18 cellular contexts compared by ENCODE assay signal in genomic region chr17:81337449-81337848, GRCh38. TPM values are rescaled to one million over a fixed set of nuclear protein-coding genes. Genes with fewer than 3 reads are reported as not detected.
A peak's percentile ranks its signal among the peaks of the same experiment; 100 is the strongest.
DNase-seq lines count a peak whose midpoint lies in the region; TF ChIP-seq lines count a peak whose summit lies in the region.
"Had no signal": no experiment of that assay in that cellular context is flagged by ENCODE, and none has a peak within 500 bp of the region (broad histone marks: within the 10 kb centered on the region; RNA-seq: fewer than 3 reads in every experiment).

No MANE protein-coding gene starts in this region.

- H3K4me1 ChIP-seq in SK-N-SH (ENCODE audit: control insufficient read depth in 1 of 2, insufficient read depth in 2 of 2, low read depth in 1 of 2, low read length in 1 of 2) (peaks cover 5 to 91% of the 10 kb centered on the region in 2 experiments), liver (ENCODE audit: control insufficient read depth in 4 of 4, insufficient read depth in 4 of 4, low read length in 3 of 4) (peaks cover 24 to 51% (median 44%) of the 10 kb centered on the region in 4 donors), subcutaneous abdominal adipose tissue (ENCODE audit: control insufficient read depth in 5 of 5, insufficient read depth in 5 of 5, low read length in 5 of 5) (peaks cover 23 to 85% (median 78%) of the 10 kb centered on the region in 5 donors)

- no peak for TF ChIP-seq CTCF in SK-N-SH (IDR thresholded peaks at IDR 0.05)
- no peak for TF ChIP-seq CTCF in liver (IDR thresholded peaks at IDR 0.05; ENCODE audit: low read depth, low read length, missing input control)

- H2AFZ ChIP-seq in SK-N-SH (ENCODE audit: low read depth), result no peak overlapping the region

- peak overlapping the region in 1 of 2 experiments; percentile 97; a peak in 2 of 4 replicates for H3K27ac ChIP-seq in SK-N-SH (ENCODE audit: low read depth in 2 of 2, low read length in 1 of 2)
- H3K27ac ChIP-seq in liver (ENCODE audit: low read depth in 1 of 2, low read length in 2 of 2), result no peak overlapping the region
- H3K27ac ChIP-seq in subcutaneous abdominal adipose tissue (ENCODE audit: low read depth, low read length), result peak overlapping the region; percentile 41

- H3K9ac ChIP-seq in SK-N-SH, result no peak overlapping the region
- H3K9ac ChIP-seq in liver (ENCODE audit: low read depth in 1 of 2, low read length in 2 of 2), result no peak overlapping the region
- H3K9ac ChIP-seq in subcutaneous abdominal adipose tissue (ENCODE audit: low read length in 5 of 5), result no peak overlapping the region

- H3K79me2 ChIP-seq in SK-N-SH (ENCODE audit: insufficient read depth), result peaks cover 42% of the 10 kb centered on the region

- CTCF ChIA-PET in SK-N-SH (lab: Yijun Ruan, JAX), result interaction anchor here (0.6 to 2.7 kb wide), 12 partner anchors 14 to 146 kb away, joined by 3 to 15 read pairs (median 5); partner anchors contain the start of gene SLC38A10

- no peak overlapping the region for H3K4me2 ChIP-seq in SK-N-SH

- no peaks in the 10 kb centered on the region for H3K9me2 ChIP-seq in SK-N-SH

- no peak overlapping the region for H3K4me3 ChIP-seq in SK-N-SH (ENCODE audit: low read depth in 2 of 2, low read length in 1 of 2)
- no peak overlapping the region for H3K4me3 ChIP-seq in liver (ENCODE audit: low read depth in 1 of 3, low read length in 3 of 3)
- H3K4me3 ChIP-seq in subcutaneous abdominal adipose tissue (ENCODE audit: low read depth in 1 of 5, low read length in 5 of 5), result no peak overlapping the region
- H3K4me3 ChIP-seq: HAP-1 had no signal

- H3K9me3 ChIP-seq in SK-N-SH (no peaks in the 10 kb centered on the region), liver (ENCODE audit: control insufficient read depth in 4 of 4, low read length in 3 of 4) (no peaks in the 10 kb centered on the region), subcutaneous abdominal adipose tissue (ENCODE audit: control insufficient read depth in 5 of 5, low read length in 5 of 5) (no peaks in the 10 kb centered on the region)
- H3K9me3 ChIP-seq: HAP-1 had no signal

- TF ChIP-seq RAD21 in SK-N-SH (IDR thresholded peaks at IDR 0.05; ENCODE audit: low read length) (no peak), liver (IDR thresholded peaks at IDR 0.05) (no peak)

- WGBS in SK-N-SH (ENCODE audit: low lambda C conversion rate), result 59% methylated on average over 11 of the region's 14 CpGs
- WGBS in liver, result 43% methylated on average over 14 of the region's 14 CpGs

- TF ChIP-seq EP300 in SK-N-SH (IDR thresholded peaks at IDR 0.05; ENCODE audit: borderline replicate concordance in 1 of 2, low read depth in 1 of 2, low read length in 1 of 2), result peak in 1 of 2 experiments; percentile 23; a peak in 1 of 4 replicates

- peak; percentile 23 for DNase-seq in NCI-H146 (lab: John Stamatoyannopoulos, UW)
- DNase-seq in NCI-H146 treated with DMSO at 0.1 percent for 48 hours (lab: John Stamatoyannopoulos, UW; ENCODE audit: unreplicated experiment), result no peak
- DNase-seq in SK-N-SH, result peak; percentile 72
- DNase-seq in activated CD8-positive, alpha-beta memory T cell treated with anti-CD3 and anti-CD28 coated beads, Interleukin-2, amount 50 U/mL, for 48 hours, result no peak
- no peak for DNase-seq in AG08395 (ENCODE audit: low spot score)
- no peak for DNase-seq in NCI-H446 (lab: John Stamatoyannopoulos, UW)
- DNase-seq: activated CD4-positive, alpha-beta T cell treated with anti-CD3 and anti-CD28 coated beads, Interleukin-2, amount 10 ng/mL, durations not matched to agents 24 days and 14 days; activated T-cell treated with anti-CD3 and anti-CD28 coated beads, Interleukin-2, amount 50 U/mL, for 72 hours; aorta; Kasumi-1; NCI-H2029 treated with DMSO at 0.1 percent for 48 hours; OCI-M1; substantia nigra; T-helper 17 cell had no signal

- H4K20me1 ChIP-seq in SK-N-SH (ENCODE audit: insufficient read depth), result peaks cover 55% of the 10 kb centered on the region

- H3F3A ChIP-seq in SK-N-SH (replicated peaks; ENCODE audit: insufficient read depth), result peaks cover 11% of the 10 kb centered on the region

- H3K27me3 ChIP-seq in SK-N-SH (ENCODE audit: insufficient read depth) (no peaks in the 10 kb centered on the region), liver (ENCODE audit: control insufficient read depth in 4 of 4, insufficient read depth in 4 of 4, low read length in 3 of 4) (no peaks in the 10 kb centered on the region), subcutaneous abdominal adipose tissue (ENCODE audit: control insufficient read depth in 5 of 5, insufficient read depth in 4 of 5, low read length in 5 of 5) (no peaks in the 10 kb centered on the region)

- H3K36me3 ChIP-seq in SK-N-SH (replicated peaks in 1 of 2; ENCODE audit: control insufficient read depth in 1 of 2, insufficient read depth in 2 of 2, low read length in 1 of 2) (peaks cover 6 to 13% of the 10 kb centered on the region in 2 experiments), liver (ENCODE audit: control insufficient read depth in 4 of 4, insufficient read depth in 3 of 4, low read depth in 1 of 4, low read length in 3 of 4) (no peaks in the 10 kb centered on the region), subcutaneous abdominal adipose tissue (ENCODE audit: control insufficient read depth in 5 of 5, insufficient read depth in 5 of 5, low read length in 5 of 5) (no peaks in the 10 kb centered on the region)
- H3K36me3 ChIP-seq: HAP-1 had no signal

- POLR2A ChIA-PET in SK-N-SH (lab: Yijun Ruan, JAX), result interaction anchor here (0.8 to 5.2 kb wide), 4 partner anchors 25 to 92 kb away, joined by 3 to 37 read pairs (median 4); no protein-coding TSS in a partner anchor

TF ChIP-seq in SK-N-SH, 30 proteins besides CTCF, POLR2A, EP300 and RAD21:
- TF ChIP-seq YY1 (IDR thresholded peaks at IDR 0.05; ENCODE audit: low read depth), result no peak
- no peak for TF ChIP-seq SIN3A (IDR thresholded peaks at IDR 0.05; ENCODE audit: borderline replicate concordance, low read depth, low read length)
- TF ChIP-seq POLR2AphosphoS5 (IDR thresholded peaks at IDR 0.05; ENCODE audit: low read depth, low read length), result no peak
- TF ChIP-seq ELF1 (IDR thresholded peaks at IDR 0.05), result no peak
- no peak for TF ChIP-seq USF2 (IDR thresholded peaks at IDR 0.05; ENCODE audit: borderline replicate concordance, low read depth, low read length)
- peak; percentile 39 for TF ChIP-seq CHD2 (IDR thresholded peaks at IDR 0.05; ENCODE audit: low read length, partially characterized antibody)
- TF ChIP-seq GATA2 (CRISPR knock-in tag; IDR thresholded peaks at IDR 0.05), result no peak

TF ChIP-seq in liver, 16 proteins besides CTCF, POLR2A, EP300 and RAD21:
- TF ChIP-seq SP1 (IDR thresholded peaks at IDR 0.05) (peak; percentile 26), MAX (IDR thresholded peaks at IDR 0.05) (no peak)

RNA-seq across cellular contexts. Expression of gene SLC38A10, which starts 42.3 kb away (rescaled TPM):
- polyA plus RNA-seq in SK-N-SH (2012; rRNA removed) (64.3 and 82.2 TPM in 2 replicates), liver (10 to 100 TPM; 29.3 to 75.2 TPM)
- 29.3 and 49.2 TPM in 2 replicates for polyA plus RNA-seq in SK-N-SH (2012; cell fraction: cytosol; rRNA removed)
- 190 and 211 TPM in 2 replicates for polyA plus RNA-seq in SK-N-SH (2012; cell fraction: nucleus; rRNA removed)
- total RNA-seq in liver, result 100 to 1,000 TPM in 1 of 2 donors, 10 to 100 TPM in 1; 34.2 to 117 TPM

RNA-seq across cellular contexts. Expression of gene BAHCC1, which starts 57.8 kb away (rescaled TPM):
- polyA plus RNA-seq in SK-N-SH (2012; rRNA removed) (3.6 and 6.4 TPM in 2 replicates), liver (1 to 10 TPM in 1 of 2 donors, under 1 TPM in 1; 0.76 to 1.9 TPM)
- 1.4 and 4.3 TPM in 2 replicates for polyA plus RNA-seq in SK-N-SH (2012; cell fraction: cytosol; rRNA removed)
- polyA plus RNA-seq in SK-N-SH (2012; cell fraction: nucleus; rRNA removed), result 27.3 and 28.3 TPM in 2 replicates
- total RNA-seq in liver, result 1 to 10 TPM; 3.2 to 3.9 TPM
- total RNA-seq: activated CD4-positive, alpha-beta T cell treated with anti-CD3 and anti-CD28 coated beads, Interleukin-2, amount 10 ng/mL, durations not matched to agents 24 days and 14 days; naive thymus-derived CD8-positive, alpha-beta T cell had no signal
- polyA plus RNA-seq: naive thymus-derived CD8-positive, alpha-beta T cell had no signal

Comparison
In these comparisons a context has a peak if more than half of its experiments do, and no peak if none do; other contexts are left out.
1. DNase-seq: peak in NCI-H146 (single experiment) and SK-N-SH (single experiment); none in NCI-H146 treated with DMSO at 0.1 percent for 48 hours (single experiment), activated CD8-positive, alpha-beta memory T cell treated with anti-CD3 and anti-CD28 coated beads, Interleukin-2, amount 50 U/mL, for 48 hours (single experiment), AG08395 (single experiment) and NCI-H446 (0 of 2).